In genomic region chr14:77120771-77121743, GRCh38 we compare ENCODE assay signal across 10 cellular contexts. TPM values are rescaled to one million over a fixed set of nuclear protein-coding genes. Genes with fewer than 3 reads are reported as not detected.
DNase-seq lines count a peak whose midpoint lies in the region; ATAC-seq and TF ChIP-seq lines count a peak whose summit lies in the region.
"Had no signal": no experiment of that assay in that cellular context is flagged by ENCODE, and none has a peak within 500 bp of the region (broad histone marks: within the 10 kb centered on the region; RNA-seq: fewer than 3 reads in every experiment).

No MANE protein-coding gene starts in this region.

- H3K36me3 Mint-ChIP-seq in central memory CD8-positive, alpha-beta T cell (ENCODE audit: insufficient read depth), result peaks cover 7% of the 10 kb centered on the region

- peaks cover 8% of the 10 kb centered on the region for H4K20me1 ChIP-seq in osteoblast (ENCODE audit: insufficient read depth, low read length)

- peak overlapping the region; percentile 52 for H3K4me3 Mint-ChIP-seq in central memory CD8-positive, alpha-beta T cell

- ATAC-seq in HG03095 (IDR thresholded peaks at IDR 0.05; ENCODE audit: unreplicated experiment), result peak; percentile 83
- ATAC-seq in central memory CD8-positive, alpha-beta T cell (replicated peaks; ENCODE audit: extremely low read depth, poor library complexity, severe bottlenecking), result peak; percentile 82
- ATAC-seq: right lobe of liver had no signal

- DNase-seq in stimulated activated CD4-positive, alpha-beta T cell treated with anti-CD3 and anti-CD28 coated beads, Interleukin-15, amount 100 ng/mL, for 24 hours, result peak; percentile 16
- no peak for DNase-seq in stimulated activated CD4-positive, alpha-beta T cell treated with anti-CD3 and anti-CD28 coated beads, Interleukin-2, amount 100 ng/mL, for 24 hours
- peak; percentile 85 to 91 for DNase-seq in NCI-H526 (lab: John Stamatoyannopoulos, UW)
- peak in 1 of 2 donors; percentile 42 for DNase-seq in central memory CD8-positive, alpha-beta T cell (ENCODE audit: low spot score in 2 of 2)
- peak; percentile 17 for DNase-seq in osteoblast (ENCODE audit: insufficient read length, low spot score, missing footprints)
- DNase-seq in islet precursor cell, result no peak
- no peak for DNase-seq in stimulated activated CD4-positive, alpha-beta T cell treated with anti-CD3 and anti-CD28 coated beads, Interleukin-4, amount 100 ng/mL, for 1 hour
- DNase-seq: DND-41 had no signal

- no peak overlapping the region for H3K27ac ChIP-seq in osteoblast (ENCODE audit: low read depth, low read length)
- H3K27ac ChIP-seq: right lobe of liver had no signal

- H3K36me3 ChIP-seq in osteoblast (ENCODE audit: insufficient read depth, low read length), result peaks cover 7% of the 10 kb centered on the region

- no peak overlapping the region for H3K4me3 ChIP-seq in osteoblast (ENCODE audit: insufficient read depth, low read length)
- H3K4me3 ChIP-seq: right lobe of liver had no signal

- no peak overlapping the region for H2AFZ ChIP-seq in osteoblast (ENCODE audit: low read length)

- H3K4me1 Mint-ChIP-seq in central memory CD8-positive, alpha-beta T cell, result peaks cover 20% of the 10 kb centered on the region

- peaks cover 17% of the 10 kb centered on the region for H3K27me3 ChIP-seq in osteoblast (ENCODE audit: insufficient read depth, low read length)
- H3K27me3 ChIP-seq: right lobe of liver had no signal

- TF ChIP-seq CTCF in osteoblast (IDR thresholded peaks at IDR 0.05; ENCODE audit: extremely low read depth, low read depth, low read length), result no peak

- no peaks in the 10 kb centered on the region for H3K9me3 ChIP-seq in osteoblast (ENCODE audit: low read depth, low read length)
- H3K9me3 ChIP-seq: right lobe of liver had no signal

- no peaks in the 10 kb centered on the region for H3K27me3 Mint-ChIP-seq in central memory CD8-positive, alpha-beta T cell

- H3K9me3 Mint-ChIP-seq in central memory CD8-positive, alpha-beta T cell, result no peaks in the 10 kb centered on the region

- H3K4me1 ChIP-seq in osteoblast (ENCODE audit: insufficient read depth, low read length), result peaks cover 5% of the 10 kb centered on the region

- peak overlapping the region; percentile 89 for H3K27ac Mint-ChIP-seq in central memory CD8-positive, alpha-beta T cell (ENCODE audit: low read depth)

- no peak overlapping the region for H3K4me2 ChIP-seq in osteoblast (ENCODE audit: insufficient read depth, low read length)

- H3K79me2 ChIP-seq in osteoblast (ENCODE audit: insufficient read depth, low read length), result no peaks in the 10 kb centered on the region

RNA-seq across cellular contexts. Expression of gene ZDHHC22, which starts 20.5 kb away (rescaled TPM):
- total RNA-seq in osteoblast, result not detected in 2 replicates
- total RNA-seq: right lobe of liver had no signal

RNA-seq across cellular contexts. Expression of gene CIPC, which starts 23.0 kb away (rescaled TPM):
- 15.9 and 16.6 TPM in 2 replicates for total RNA-seq in osteoblast

Comparison
In these comparisons a context has a peak if more than half of its experiments do, and no peak if none do; other contexts are left out.
1. DNase-seq: peak in stimulated activated CD4-positive, alpha-beta T cell treated with anti-CD3 and anti-CD28 coated beads, Interleukin-15, amount 100 ng/mL, for 24 hours (single experiment), NCI-H526 (2 of 2) and osteoblast (single experiment); none in stimulated activated CD4-positive, alpha-beta T cell treated with anti-CD3 and anti-CD28 coated beads, Interleukin-2, amount 100 ng/mL, for 24 hours (0 of 2), islet precursor cell (single experiment) and stimulated activated CD4-positive, alpha-beta T cell treated with anti-CD3 and anti-CD28 coated beads, Interleukin-4, amount 100 ng/mL, for 1 hour (single experiment).